In genomic region chr12:104692335-104693218, GRCh38 we compare ENCODE assay signal across 1 cellular context.
TF ChIP-seq lines count a peak whose summit lies in the region.

No MANE protein-coding gene starts in this region.

TF ChIP-seq in GM12878, 131 proteins besides CTCF, POLR2A, EP300 and RAD21 (continued from another document):
- TF ChIP-seq ZNF687 (IDR thresholded peaks at IDR 0.05) (0 out of 2 replicates have a peak, but pooled peaks have one; percentile 30), PKNOX1 (IDR thresholded peaks at IDR 0.05) (peak; percentile 81), MEF2A (IDR thresholded peaks at IDR 0.05; ENCODE audit: insufficient read depth, low read depth, low read length) (0 out of 2 replicates have a peak, but pooled peaks have one; percentile 7), REST (IDR thresholded peaks at IDR 0.05; ENCODE audit: low read depth, low read length) (no peak), RELB (IDR thresholded peaks at IDR 0.05; ENCODE audit: low read depth) (0 out of 2 replicates have a peak, but pooled peaks have one; percentile 7)
